10 cellular contexts compared by ENCODE assay signal in genomic region chr13:39410089-39410901, GRCh38.
DNase-seq lines count a peak whose midpoint lies in the region; ATAC-seq, FAIRE-seq and TF ChIP-seq lines count a peak whose summit lies in the region.
"Had no signal": no experiment of that assay in that cellular context is flagged by ENCODE, and none has a peak within 500 bp of the region (broad histone marks: within the 10 kb centered on the region; RNA-seq: fewer than 3 reads in every experiment).

No MANE protein-coding gene starts in this region.

- H3K4me3 ChIP-seq in GM23338 (no peak overlapping the region), heart right ventricle (no peak overlapping the region), skeletal muscle satellite cell (ENCODE audit: low read length) (no peak overlapping the region), MG63 (no peak overlapping the region), BE2C (ENCODE audit: low read depth, low read length) (no peak overlapping the region)

- H3K9me3 Mint-ChIP-seq in GM23338 (no peaks in the 10 kb centered on the region), MCF 10A (ENCODE audit: unreplicated experiment) (no peaks in the 10 kb centered on the region)
- H3K9me3 Mint-ChIP-seq: activated naive CD4-positive, alpha-beta T cell treated with anti-CD3 and anti-CD28 coated beads, Interleukin-2, amount 10 ng/mL, durations not matched to agents 7 days and 5 days had no signal

- no peaks in the 10 kb centered on the region for H4K20me1 ChIP-seq in GM23338 (replicated peaks; ENCODE audit: insufficient read depth)

- H3K36me3 Mint-ChIP-seq in GM23338 (ENCODE audit: low read depth): no peaks in the 10 kb centered on the region
- H3K36me3 Mint-ChIP-seq in MCF 10A (ENCODE audit: insufficient read depth, unreplicated experiment): no peaks in the 10 kb centered on the region
- H3K36me3 Mint-ChIP-seq: activated naive CD4-positive, alpha-beta T cell treated with anti-CD3 and anti-CD28 coated beads, Interleukin-2, amount 10 ng/mL, durations not matched to agents 7 days and 5 days had no signal

- H3K4me1 ChIP-seq in GM23338 (ENCODE audit: insufficient read depth) (peaks cover 46% of the 10 kb centered on the region), heart right ventricle (peaks cover 2 to 89% (median 71%) of the 10 kb centered on the region in 9 donors), skeletal muscle satellite cell (ENCODE audit: control insufficient read depth, insufficient read depth, low read length) (peaks cover 15% of the 10 kb centered on the region), BE2C (no peaks in the 10 kb centered on the region)

- DNase-seq in GM23338 (ENCODE audit: low spot score): peak; percentile 38
- DNase-seq in MCF 10A (ENCODE audit: unreplicated experiment): peak; percentile 5
- no peak for DNase-seq in heart right ventricle
- DNase-seq in MG63: no peak
- DNase-seq in BE2C: no peak
- no peak for DNase-seq in GM19239 (ENCODE audit: insufficient read length, low spot score)
- DNase-seq: activated naive CD4-positive, alpha-beta T cell treated with anti-CD3 and anti-CD28 coated beads, Interleukin-2, amount 10 ng/mL, durations not matched to agents 7 days and 5 days had no signal

- H3K36me3 ChIP-seq in GM23338 (ENCODE audit: insufficient read depth) (no peaks in the 10 kb centered on the region), heart right ventricle (no peaks in the 10 kb centered on the region), skeletal muscle satellite cell (ENCODE audit: insufficient read depth, low read length) (no peaks in the 10 kb centered on the region), MG63 (no peaks in the 10 kb centered on the region), BE2C (no peaks in the 10 kb centered on the region)

- H3K4me1 Mint-ChIP-seq in GM23338 (peaks cover 59% of the 10 kb centered on the region), MCF 10A (ENCODE audit: insufficient read depth, unreplicated experiment) (peaks cover 6% of the 10 kb centered on the region)
- H3K4me1 Mint-ChIP-seq: activated naive CD4-positive, alpha-beta T cell treated with anti-CD3 and anti-CD28 coated beads, Interleukin-2, amount 10 ng/mL, durations not matched to agents 7 days and 5 days had no signal

- no peak overlapping the region for H3K9ac ChIP-seq in skeletal muscle satellite cell (ENCODE audit: low read depth, low read length)

- 53 to 69% methylated on average over 2 of the region's 2 CpGs for WGBS in heart right ventricle, 2 donors

- no TSS peak for BruUV-seq in MCF 10A (replicated peaks; lab: Mats Ljungman, UMichigan)

- intact Hi-C loops in MCF 10A (cut with micrococcal nuclease): loop anchor here (10.0 kb wide), 1 partner anchor 265 kb away; no protein-coding TSS in a partner anchor
- intact Hi-C loops in heart right ventricle (cut with DNase I): loop anchor here in 5 of 10 donors (5.0 to 10.0 kb wide), 7 partner anchors 37 to 365 kb away; no protein-coding TSS in a partner anchor

- no peaks in the 10 kb centered on the region for H3K9me3 ChIP-seq in heart right ventricle
- no peaks in the 10 kb centered on the region for H3K9me3 ChIP-seq in skeletal muscle satellite cell (replicated peaks; ENCODE audit: low read length)
- H3K9me3 ChIP-seq in MG63: no peaks in the 10 kb centered on the region
- H3K9me3 ChIP-seq in BE2C: no peaks in the 10 kb centered on the region

- H2AFZ ChIP-seq in GM23338: no peak overlapping the region

- POLR2A ChIA-PET in MCF 10A (lab: Yijun Ruan, JAX): interaction anchor here (1.2 to 1.5 kb wide), 2 partner anchors 12 to 32 kb away, joined by 3 read pairs; no protein-coding TSS in a partner anchor

- H3K27me3 Mint-ChIP-seq in GM23338 (ENCODE audit: insufficient read depth, low read depth, poor library complexity) (peaks cover 4% of the 10 kb centered on the region), MCF 10A (ENCODE audit: insufficient read depth, unreplicated experiment) (no peaks in the 10 kb centered on the region)

- peak overlapping the region; percentile 12; the same call in 1 of the 2 replicates for H3K4me2 ChIP-seq in GM23338
- H3K4me2 ChIP-seq in skeletal muscle satellite cell (ENCODE audit: low read length): peak overlapping the region; percentile 39

- no peaks in the 10 kb centered on the region for H3F3A ChIP-seq in GM23338 (replicated peaks; ENCODE audit: low read depth)

- CTCF ChIA-PET in MCF 10A (lab: Yijun Ruan, JAX): interaction anchor here (0.6 to 1.0 kb wide), 3 partner anchors 41 to 296 kb away, joined by 3 read pairs; no protein-coding TSS in a partner anchor

- H3K27me3 ChIP-seq in GM23338 (ENCODE audit: insufficient read depth) (no peaks in the 10 kb centered on the region), heart right ventricle (no peaks in the 10 kb centered on the region), skeletal muscle satellite cell (ENCODE audit: control insufficient read depth, insufficient read depth, low read length) (no peaks in the 10 kb centered on the region), MG63 (no peaks in the 10 kb centered on the region), BE2C (peaks cover 16% of the 10 kb centered on the region)

- no peaks in the 10 kb centered on the region for H3K9me2 ChIP-seq in GM23338 (ENCODE audit: insufficient read depth)

- H3K27ac Mint-ChIP-seq in GM23338 (peak overlapping the region; percentile 0), MCF 10A (ENCODE audit: low read depth, unreplicated experiment) (no peak overlapping the region)
- H3K27ac Mint-ChIP-seq: activated naive CD4-positive, alpha-beta T cell treated with anti-CD3 and anti-CD28 coated beads, Interleukin-2, amount 10 ng/mL, durations not matched to agents 7 days and 5 days had no signal

- H3K4me3 Mint-ChIP-seq in GM23338: peak overlapping the region; percentile 1; the same call in 1 of the 3 replicates
- H3K4me3 Mint-ChIP-seq in MCF 10A (ENCODE audit: unreplicated experiment): no peak overlapping the region
- H3K4me3 Mint-ChIP-seq: activated naive CD4-positive, alpha-beta T cell treated with anti-CD3 and anti-CD28 coated beads, Interleukin-2, amount 10 ng/mL, durations not matched to agents 7 days and 5 days had no signal

- ATAC-seq in GM23338 (peak; percentile 45; the same call in 2 of the 3 replicates), heart right ventricle (peak in 3 of 8 donors; percentile 16 to 34 (median 29)), HG03439 (IDR thresholded peaks at IDR 0.05; ENCODE audit: unreplicated experiment) (no peak)

- H3K27ac ChIP-seq in GM23338 (ENCODE audit: low read depth) (peak overlapping the region; percentile 10; the same call in 1 of the 2 replicates), heart right ventricle (peak overlapping the region in 6 of 10 donors; percentile 4 to 87 (median 32))

- no peaks in the 10 kb centered on the region for H3K79me2 ChIP-seq in GM23338 (replicated peaks; ENCODE audit: insufficient read depth)

- TF ChIP-seq CTCF in GM23338 (conservative IDR thresholded peaks at IDR 0.05; ENCODE audit: low read depth in 2 of 2) (no peak), MCF 10A (IDR thresholded peaks at IDR 0.05; ENCODE audit: unreplicated experiment) (no peak), heart right ventricle (IDR thresholded peaks at IDR 0.05) (no peak), BE2C (IDR thresholded peaks at IDR 0.05; ENCODE audit: low read depth, low read length) (no peak)

- FAIRE-seq in GM19239 (lab: Jason Lieb, UNC): no peak
- FAIRE-seq: GM12892 had no signal

TF ChIP-seq in GM23338, 12 proteins besides CTCF, POLR2A, EP300 and RAD21 (continues in another document):
- no peak for TF ChIP-seq EZH2phosphoT487 (IDR thresholded peaks at IDR 0.05; ENCODE audit: unreplicated experiment)
- no peak for TF ChIP-seq ZNF114 (CRISPR knock-in tag; IDR thresholded peaks at IDR 0.05)
- no peak for TF ChIP-seq NANOG (IDR thresholded peaks at IDR 0.05; ENCODE audit: borderline replicate concordance)
- TF ChIP-seq CREB1 (CRISPR knock-in tag; IDR thresholded peaks at IDR 0.05; ENCODE audit: low read depth): no peak
- TF ChIP-seq ZNF331 (CRISPR knock-in tag; IDR thresholded peaks at IDR 0.05; ENCODE audit: low read depth): no peak
- TF ChIP-seq JUNB (IDR thresholded peaks at IDR 0.05; ENCODE audit: unreplicated experiment): no peak

Comparison
In these comparisons a context has a peak if more than half of its experiments do, and no peak if none do; other contexts are left out.
1. DNase-seq: peak in GM23338 (single experiment) and MCF 10A (single experiment); none in heart right ventricle (0 of 2), MG63 (single experiment), BE2C (single experiment) and GM19239 (single experiment).